Comparison of ENCODE assay signal across 19 cellular contexts in genomic region chr20:51463560-51463959, GRCh38.
DNase-seq lines count a peak whose midpoint lies in the region; ATAC-seq, FAIRE-seq and TF ChIP-seq lines count a peak whose summit lies in the region.
"Had no signal": no experiment of that assay in that cellular context is flagged by ENCODE, and none has a peak within 500 bp of the region (broad histone marks: within the 10 kb centered on the region; RNA-seq: fewer than 3 reads in every experiment).

No MANE protein-coding gene starts in this region.

- DNase-seq in cardiac septum (ENCODE audit: low spot score) (peak; percentile 44), right atrium auricular region (ENCODE audit: low spot score) (no peak), GM10266 (ENCODE audit: extremely low spot score) (no peak), AG20443 (ENCODE audit: low spot score) (no peak), left lung (no peak), HTR-8/SVneo (ENCODE audit: insufficient read length, low spot score) (no peak)
- no peak for DNase-seq in activated CD8-positive, alpha-beta T cell treated with anti-CD3 and anti-CD28 coated beads, Interleukin-2, amount 10 ng/mL, durations not matched to agents 7 days and 5 days
- no peak for DNase-seq in natural killer cell treated with Interleukin-12 subunit alpha and Interleukin-12 subunit beta and Interleukin-15 and Interleukin-18, amount 100 ng/mL, for 72 hours (ENCODE audit: low spot score)
- DNase-seq: activated naive CD4-positive, alpha-beta T cell treated with anti-CD3 and anti-CD28 coated beads, Interleukin-2, amount 10 ng/mL, durations not matched to agents 7 days and 5 days; cortex of kidney; foreskin keratinocyte; MM.1S; NCI-H2227 treated with DMSO at 0.1 percent for 48 hours; stomach; SW 1271 had no signal

- TF ChIP-seq CTCF in right atrium auricular region (IDR thresholded peaks at IDR 0.05) (no peak), GM10266 (IDR thresholded peaks at IDR 0.05; ENCODE audit: control insufficient read depth, insufficient read depth, low read depth, missing control alignments) (no peak), left lung (IDR thresholded peaks at IDR 0.05) (no peak)

- peak overlapping the region in 1 of 2 donors; percentile 40 for H3K27ac ChIP-seq in right atrium auricular region
- no peak overlapping the region for H3K27ac ChIP-seq in left lung
- H3K27ac ChIP-seq: foreskin keratinocyte, RWPE1, upper lobe of left lung had no signal

- H3K4me1 ChIP-seq in right atrium auricular region = peaks cover 0 to 14% of the 10 kb centered on the region in 2 donors
- H3K4me1 ChIP-seq in left lung = no peaks in the 10 kb centered on the region
- H3K4me1 ChIP-seq: foreskin keratinocyte, HAP-1, upper lobe of left lung had no signal

- H3K27me3 ChIP-seq in right atrium auricular region = no peaks in the 10 kb centered on the region
- no peaks in the 10 kb centered on the region for H3K27me3 ChIP-seq in left lung
- H3K27me3 ChIP-seq: stomach, upper lobe of left lung had no signal

- H3K4me3 ChIP-seq in right atrium auricular region (no peak overlapping the region), left lung (no peak overlapping the region)
- H3K4me3 ChIP-seq: HAP-1, stomach, upper lobe of left lung had no signal

- peaks cover 26% of the 10 kb centered on the region for H3K4me1 Mint-ChIP-seq in activated CD8-positive, alpha-beta T cell treated with anti-CD3 and anti-CD28 coated beads, Interleukin-2, amount 10 ng/mL, durations not matched to agents 7 days and 5 days (ENCODE audit: low read depth)
- H3K4me1 Mint-ChIP-seq in natural killer cell treated with Interleukin-12 subunit alpha and Interleukin-12 subunit beta and Interleukin-15 and Interleukin-18, amount 100 ng/mL, for 72 hours (ENCODE audit: low read depth in 2 of 2) = peaks cover 30 to 32% of the 10 kb centered on the region in 2 donors

- no peaks in the 10 kb centered on the region for H3K9me3 Mint-ChIP-seq in activated CD8-positive, alpha-beta T cell treated with anti-CD3 and anti-CD28 coated beads, Interleukin-2, amount 10 ng/mL, durations not matched to agents 7 days and 5 days (ENCODE audit: insufficient read depth)
- no peaks in the 10 kb centered on the region for H3K9me3 Mint-ChIP-seq in natural killer cell treated with Interleukin-12 subunit alpha and Interleukin-12 subunit beta and Interleukin-15 and Interleukin-18, amount 100 ng/mL, for 72 hours
- H3K9me3 Mint-ChIP-seq: activated naive CD4-positive, alpha-beta T cell treated with anti-CD3 and anti-CD28 coated beads, Interleukin-2, amount 10 ng/mL, durations not matched to agents 7 days and 5 days had no signal

- FAIRE-seq in HTR-8/SVneo (lab: Jason Lieb, UNC) = no peak

- ATAC-seq in activated CD8-positive, alpha-beta T cell treated with anti-CD3 and anti-CD28 coated beads, Interleukin-2, amount 10 ng/mL, durations not matched to agents 7 days and 5 days = no peak
- no peak for ATAC-seq in natural killer cell treated with Interleukin-12 subunit alpha and Interleukin-12 subunit beta and Interleukin-15 and Interleukin-18, amount 100 ng/mL, for 72 hours
- no peak for ATAC-seq in left lung
- ATAC-seq: foreskin keratinocyte had no signal

- H3K36me3 ChIP-seq in right atrium auricular region (peaks cover 3% of the 10 kb centered on the region), left lung (no peaks in the 10 kb centered on the region)
- H3K36me3 ChIP-seq: HAP-1, upper lobe of left lung had no signal

- peak overlapping the region; percentile 68 for H3K27ac Mint-ChIP-seq in activated CD8-positive, alpha-beta T cell treated with anti-CD3 and anti-CD28 coated beads, Interleukin-2, amount 10 ng/mL, durations not matched to agents 7 days and 5 days
- H3K27ac Mint-ChIP-seq in natural killer cell treated with Interleukin-12 subunit alpha and Interleukin-12 subunit beta and Interleukin-15 and Interleukin-18, amount 100 ng/mL, for 72 hours = peak overlapping the region; percentile 80 to 92
- H3K27ac Mint-ChIP-seq: IgD-negative memory B cell had no signal

- CTCF ChIA-PET in activated CD8-positive, alpha-beta T cell treated with anti-CD3 and anti-CD28 coated beads, Interleukin-2, amount 10 ng/mL, durations not matched to agents 7 days and 5 days (lab: Charles Lee) = interaction anchor here (1.6 kb wide), 1 partner anchor 78 kb away, joined by 6 read pairs; no protein-coding TSS in a partner anchor

- peaks cover 75% of the 10 kb centered on the region for H3K36me3 Mint-ChIP-seq in activated CD8-positive, alpha-beta T cell treated with anti-CD3 and anti-CD28 coated beads, Interleukin-2, amount 10 ng/mL, durations not matched to agents 7 days and 5 days (ENCODE audit: low read depth)
- H3K36me3 Mint-ChIP-seq in natural killer cell treated with Interleukin-12 subunit alpha and Interleukin-12 subunit beta and Interleukin-15 and Interleukin-18, amount 100 ng/mL, for 72 hours = peaks cover 19% of the 10 kb centered on the region

- H3K9me3 ChIP-seq in right atrium auricular region (no peaks in the 10 kb centered on the region), left lung (no peaks in the 10 kb centered on the region)
- H3K9me3 ChIP-seq: HAP-1, stomach, upper lobe of left lung had no signal

- H3K27me3 Mint-ChIP-seq in activated CD8-positive, alpha-beta T cell treated with anti-CD3 and anti-CD28 coated beads, Interleukin-2, amount 10 ng/mL, durations not matched to agents 7 days and 5 days (ENCODE audit: low read depth) = no peaks in the 10 kb centered on the region
- no peaks in the 10 kb centered on the region for H3K27me3 Mint-ChIP-seq in natural killer cell treated with Interleukin-12 subunit alpha and Interleukin-12 subunit beta and Interleukin-15 and Interleukin-18, amount 100 ng/mL, for 72 hours
- H3K27me3 Mint-ChIP-seq: activated naive CD4-positive, alpha-beta T cell treated with anti-CD3 and anti-CD28 coated beads, Interleukin-2, amount 10 ng/mL, durations not matched to agents 7 days and 5 days; IgD-negative memory B cell had no signal

- intact Hi-C loops in cardiac septum (cut with DNase I) (loop anchor here (2.0 kb wide), 1 partner anchor 69 kb away; no protein-coding TSS in a partner anchor), left lung (cut with DNase I) (no loop called here)

- no peak overlapping the region for H3K4me3 Mint-ChIP-seq in activated CD8-positive, alpha-beta T cell treated with anti-CD3 and anti-CD28 coated beads, Interleukin-2, amount 10 ng/mL, durations not matched to agents 7 days and 5 days
- no peak overlapping the region for H3K4me3 Mint-ChIP-seq in natural killer cell treated with Interleukin-12 subunit alpha and Interleukin-12 subunit beta and Interleukin-15 and Interleukin-18, amount 100 ng/mL, for 72 hours
- H3K4me3 Mint-ChIP-seq: activated naive CD4-positive, alpha-beta T cell treated with anti-CD3 and anti-CD28 coated beads, Interleukin-2, amount 10 ng/mL, durations not matched to agents 7 days and 5 days; IgD-negative memory B cell had no signal

- POLR2A ChIA-PET in activated CD8-positive, alpha-beta T cell treated with anti-CD3 and anti-CD28 coated beads, Interleukin-2, amount 10 ng/mL, durations not matched to agents 7 days and 5 days (lab: Charles Lee) = interaction anchor here (0.9 kb wide), 1 partner anchor 59 kb away, joined by 3 read pairs; no protein-coding TSS in a partner anchor
